In genomic region chr2:174972924-174973323, GRCh38 we compare ENCODE assay signal across 14 cellular contexts. TPM values are rescaled to one million over a fixed set of nuclear protein-coding genes. Genes with fewer than 3 reads are reported as not detected.
DNase-seq lines count a peak whose midpoint lies in the region; TF ChIP-seq lines count a peak whose summit lies in the region.
"Had no signal": no experiment of that assay in that cellular context is flagged by ENCODE, and none has a peak within 500 bp of the region (broad histone marks: within the 10 kb centered on the region; RNA-seq: fewer than 3 reads in every experiment).

No MANE protein-coding gene starts in this region.

- H3K4me1 ChIP-seq in SJSA1 (replicated peaks) (peaks cover 21% of the 10 kb centered on the region), fibroblast of lung (ENCODE audit: control insufficient read depth, extremely low read depth, insufficient read depth, low read length) (peaks cover 19% of the 10 kb centered on the region), trophoblast cell (ENCODE audit: control insufficient read depth in 1 of 2, insufficient read depth in 2 of 2, low read length in 2 of 2) (peaks cover 0 to 7% of the 10 kb centered on the region in 2 experiments), OCI-LY7 (ENCODE audit: insufficient read depth, low read length, poor library complexity, severe bottlenecking) (no peaks in the 10 kb centered on the region)

- H3K9ac ChIP-seq in fibroblast of lung (ENCODE audit: insufficient read depth, low read length): no peak overlapping the region
- H3K9ac ChIP-seq in trophoblast cell (ENCODE audit: low read length): no peak overlapping the region

- no peak overlapping the region for H4K12ac ChIP-seq in trophoblast cell (ENCODE audit: low read depth, low read length)

- no peak overlapping the region for H4K8ac ChIP-seq in trophoblast cell (ENCODE audit: low read depth, low read length)

- TF ChIP-seq CTCF in fibroblast of lung (conservative IDR thresholded peaks at IDR 0.05 in 1 of 2, IDR thresholded peaks at IDR 0.05 in 1 of 2; ENCODE audit: low read depth in 1 of 2, low read length in 2 of 2): no peak
- TF ChIP-seq CTCF in OCI-LY7 (conservative IDR thresholded peaks at IDR 0.05; ENCODE audit: low read length): no peak

- H2AFZ ChIP-seq in fibroblast of lung (ENCODE audit: low read length): no peak overlapping the region
- no peak overlapping the region for H2AFZ ChIP-seq in trophoblast cell (ENCODE audit: insufficient read depth, low read length, poor library complexity)
- no peak overlapping the region for H2AFZ ChIP-seq in OCI-LY7 (ENCODE audit: low read length)

- H3K23ac ChIP-seq in trophoblast cell (ENCODE audit: low read length): no peak overlapping the region

- H2BK120ac ChIP-seq in trophoblast cell (ENCODE audit: insufficient read depth, low read length, poor library complexity): no peak overlapping the region

- H3K4me3 ChIP-seq in SJSA1 (no peak overlapping the region), fibroblast of lung (replicated peaks in 1 of 4; ENCODE audit: control extremely low read depth in 1 of 4, insufficient read depth in 1 of 4, low read depth in 3 of 4, low read length in 4 of 4) (no peak overlapping the region), trophoblast cell (ENCODE audit: low read depth, low read length) (no peak overlapping the region), OCI-LY7 (ENCODE audit: low read depth, low read length, poor library complexity, severe bottlenecking) (no peak overlapping the region)

- H3K9me2 ChIP-seq in OCI-LY7 (ENCODE audit: insufficient read depth, low read length): no peaks in the 10 kb centered on the region

- H3K4me2 ChIP-seq in fibroblast of lung (ENCODE audit: extremely low read depth, insufficient read depth, low read length): peak overlapping the region; percentile 73
- no peak overlapping the region for H3K4me2 ChIP-seq in trophoblast cell (ENCODE audit: low read length)
- no peak overlapping the region for H3K4me2 ChIP-seq in OCI-LY7 (ENCODE audit: low read length)

- H2BK5ac ChIP-seq in trophoblast cell (ENCODE audit: low read depth, low read length, poor library complexity): no peak overlapping the region

- H3K27me3 ChIP-seq in SJSA1 (replicated peaks) (no peaks in the 10 kb centered on the region), fibroblast of lung (ENCODE audit: control insufficient read depth, insufficient read depth, low read length) (no peaks in the 10 kb centered on the region), trophoblast cell (ENCODE audit: insufficient read depth, low read length) (no peaks in the 10 kb centered on the region)

- H3K9me3 ChIP-seq in SJSA1 (replicated peaks) (no peaks in the 10 kb centered on the region), fibroblast of lung (ENCODE audit: control insufficient read depth, insufficient read depth, low read depth, low read length) (no peaks in the 10 kb centered on the region), trophoblast cell (ENCODE audit: insufficient read depth, low read depth, low read length) (no peaks in the 10 kb centered on the region), OCI-LY7 (ENCODE audit: low read length) (no peaks in the 10 kb centered on the region)

- H3K79me1 ChIP-seq in trophoblast cell (ENCODE audit: low read length): no peaks in the 10 kb centered on the region

- H3K79me2 ChIP-seq in fibroblast of lung (ENCODE audit: control insufficient read depth, insufficient read depth, low read length) (no peaks in the 10 kb centered on the region), trophoblast cell (ENCODE audit: control insufficient read depth, insufficient read depth, low read length, poor library complexity) (no peaks in the 10 kb centered on the region), OCI-LY7 (ENCODE audit: insufficient read depth, low read depth, low read length) (no peaks in the 10 kb centered on the region)

- H2AK5ac ChIP-seq in trophoblast cell (ENCODE audit: low read length): no peak overlapping the region

- peak overlapping the region; percentile 62 for H3K27ac ChIP-seq in SJSA1
- H3K27ac ChIP-seq in fibroblast of lung (ENCODE audit: insufficient read depth, low read length): peak overlapping the region; percentile 58
- no peak overlapping the region for H3K27ac ChIP-seq in trophoblast cell (ENCODE audit: low read depth, low read length)
- no peak overlapping the region for H3K27ac ChIP-seq in OCI-LY7 (ENCODE audit: low read depth, low read length, poor library complexity, severe bottlenecking)

- H3K36me3 ChIP-seq in SJSA1 (no peaks in the 10 kb centered on the region), fibroblast of lung (ENCODE audit: control insufficient read depth, insufficient read depth, low read length) (no peaks in the 10 kb centered on the region), trophoblast cell (ENCODE audit: control insufficient read depth in 1 of 2, insufficient read depth in 2 of 2, low read length in 2 of 2) (no peaks in the 10 kb centered on the region), OCI-LY7 (ENCODE audit: insufficient read depth, low read length) (no peaks in the 10 kb centered on the region)

- intact Hi-C loops in OCI-LY7 (cut with micrococcal nuclease; ENCODE audit: unreplicated experiment): no loop called here

- POLR2A ChIA-PET in OCI-LY7 (lab: Charles Lee): no interaction called here

- no peak overlapping the region for H4K91ac ChIP-seq in trophoblast cell (ENCODE audit: low read depth, low read length)

- BruUV-seq in OCI-LY7 (replicated peaks; lab: Mats Ljungman, UMichigan): no TSS peak

- no peak overlapping the region for H3K14ac ChIP-seq in trophoblast cell (ENCODE audit: low read length)

- CTCF ChIA-PET in OCI-LY7 (lab: Charles Lee; ENCODE audit: unreplicated experiment): no interaction called here

- H2BK12ac ChIP-seq in trophoblast cell (ENCODE audit: low read length): no peak overlapping the region

- peak; percentile 66 for DNase-seq in GM04503 (ENCODE audit: low read depth)
- peak in 1 of 2 experiments; percentile 21 for DNase-seq in SJSA1 (ENCODE audit: low read depth in 1 of 2, low spot score in 2 of 2)
- peak; percentile 32 to 93 for DNase-seq in fibroblast of lung (ENCODE audit: low read depth in 2 of 2)
- peak; percentile 68 to 89 for DNase-seq in trophoblast cell
- DNase-seq in OCI-LY7 (ENCODE audit: low spot score): no peak
- no peak for DNase-seq in SIG-M5 (lab: John Stamatoyannopoulos, UW)
- DNase-seq in NCI-H2171 (lab: John Stamatoyannopoulos, UW): no peak
- no peak for DNase-seq in NCI-H345 (lab: John Stamatoyannopoulos, UW)
- DNase-seq: activated CD4-positive, CD25-positive, alpha-beta regulatory T cell treated with anti-CD3 and anti-CD28 coated beads, Interleukin-2, amount 50 U/mL, for 72 hours; activated T-cell treated with anti-CD3 and anti-CD28 coated beads, Interleukin-2, amount 50 U/mL, for 1 hour; COR-L47; NCI-H1930; nucleus accumbens; stimulated activated CD4-positive, alpha-beta T cell treated with anti-CD3 and anti-CD28 coated beads, Interleukin-12 subunit alpha, Interleukin-12 subunit beta, amount 100 ng/mL, for 4 hours had no signal

- no peak overlapping the region for H3K18ac ChIP-seq in trophoblast cell (ENCODE audit: low read length)

- no peak overlapping the region for H3K4ac ChIP-seq in trophoblast cell (ENCODE audit: low read depth, low read length)

- H4K20me1 ChIP-seq in fibroblast of lung (ENCODE audit: control insufficient read depth, extremely low read depth, insufficient read depth, low read length) (no peaks in the 10 kb centered on the region), OCI-LY7 (ENCODE audit: insufficient read depth, low read length) (no peaks in the 10 kb centered on the region)

RNA-seq across cellular contexts. Expression of gene CHN1, which starts 32.3 kb away (rescaled TPM):
- total RNA-seq in SJSA1 (2014; rRNA removed; shearing (Covaris generic)): 35.8 and 62.0 TPM in 2 replicates
- total RNA-seq in fibroblast of lung: 59.1 and 203 TPM in 2 replicates
- 285 and 904 TPM in 2 replicates for polyA plus RNA-seq in fibroblast of lung
- polyA plus RNA-seq in fibroblast of lung (2012): 154 and 432 TPM in 2 replicates
- 51.6 and 216 TPM in 2 replicates for polyA minus RNA-seq in fibroblast of lung (ENCODE audit: low replicate concordance)
- 7.3 and 8.7 TPM in 2 replicates for polyA plus RNA-seq in trophoblast cell (2013)
- total RNA-seq in OCI-LY7 (2014; rRNA removed; shearing (Covaris generic)): 0.44 TPM in 1 of 2 replicates, not detected in the other
- not detected in 2 replicates for total RNA-seq in OCI-LY7 (2022)

Comparison
In these comparisons a context has a peak if more than half of its experiments do, and no peak if none do; other contexts are left out.
1. DNase-seq: peak in GM04503 (single experiment), fibroblast of lung (2 of 2) and trophoblast cell (2 of 2); none in OCI-LY7 (single experiment), SIG-M5 (single experiment), NCI-H2171 (single experiment) and NCI-H345 (single experiment).
2. H3K27ac ChIP-seq: peak in SJSA1 (single experiment) and fibroblast of lung (single experiment); none in trophoblast cell (single experiment) and OCI-LY7 (single experiment).
3. RNA of gene CHN1, which starts 32.3 kb away (total RNA-seq): 59.1 to 203 TPM in fibroblast of lung and 35.8 to 62.0 TPM in SJSA1; 0.44 TPM in OCI-LY7; every median in the first group is over 10 times any median in the second.